ENCODE assay signal across 19 cellular contexts in the genomic region with DNA sequence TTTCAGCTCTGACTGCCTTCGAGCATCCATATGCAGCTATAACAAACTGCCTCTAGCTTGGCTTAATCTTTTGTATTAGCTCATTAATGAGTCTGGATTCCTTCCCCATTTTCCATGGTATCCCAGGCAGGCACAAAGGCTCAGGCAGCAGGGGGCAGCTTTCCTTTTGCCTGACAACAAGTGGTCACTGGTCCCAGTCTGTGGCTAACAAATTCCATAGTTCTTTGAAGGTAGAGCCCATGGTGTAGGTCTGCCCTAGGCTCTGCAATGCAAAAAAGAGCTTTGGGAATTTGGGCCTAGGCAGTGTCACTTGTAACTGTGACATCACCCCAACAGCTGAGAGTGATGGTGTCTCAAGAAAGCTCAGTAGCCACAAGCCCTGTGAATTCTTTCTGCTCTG.
"Had no signal": no experiment of that assay in that cellular context is flagged by ENCODE, and none has a peak within 500 bp of the region (broad histone marks: within the 10 kb centered on the region; RNA-seq: fewer than 3 reads in every experiment).

No MANE protein-coding gene starts in this region.

- H3K4me1 ChIP-seq: breast epithelium, prostate gland, sigmoid colon, stomach, testis, upper lobe of left lung had no signal

- ATAC-seq: activated CD8-positive, alpha-beta T cell treated with anti-CD3 and anti-CD28 coated beads, Interleukin-2, amount 10 ng/mL, durations not matched to agents 7 days and 5 days; gastrocnemius medialis; heart right ventricle; natural killer cell treated with Interleukin-12 subunit alpha and Interleukin-12 subunit beta and Interleukin-15 and Interleukin-18, amount 100 ng/mL, for 72 hours; T-helper 17 cell had no signal

- H3K27me3 ChIP-seq: gastrocnemius medialis, sigmoid colon, stomach, testis, upper lobe of left lung had no signal

- DNase-seq: activated B cell treated with CpG ODN at 0.5 μM for 24 hours; activated CD4-positive, alpha-beta T cell treated with anti-CD3 and anti-CD28 coated beads, Interleukin-2, amount 10 ng/mL, durations not matched to agents 24 days and 14 days; activated CD8-positive, alpha-beta memory T cell treated with anti-CD3 and anti-CD28 coated beads, Interleukin-2, amount 50 U/mL, for 4 hours; activated CD8-positive, alpha-beta T cell treated with anti-CD3 and anti-CD28 coated beads, Interleukin-2, amount 10 ng/mL, durations not matched to agents 7 days and 5 days; activated naive CD8-positive, alpha-beta T cell treated with anti-CD3 and anti-CD28 coated beads, Interleukin-2, amount 10 ng/mL, durations not matched to agents 7 days and 5 days; erythroblast; gastrocnemius medialis; heart right ventricle; kidney glomerular epithelial cell; mesenchymal stem cell; sigmoid colon; stimulated activated CD4-positive, alpha-beta T cell treated with anti-CD3 and anti-CD28 coated beads, Interleukin-1b, Interleukin-23, amount 100 ng/mL, for 48 hours; stomach; T-helper 17 cell; testis; upper lobe of left lung had no signal

- H3K9me3 ChIP-seq: breast epithelium, gastrocnemius medialis, heart right ventricle, prostate gland, sigmoid colon, stomach, testis, upper lobe of left lung had no signal

- H3K36me3 ChIP-seq: breast epithelium, gastrocnemius medialis, heart right ventricle, prostate gland, sigmoid colon, stomach, upper lobe of left lung had no signal

- H3K27ac ChIP-seq: breast epithelium, heart right ventricle, prostate gland, sigmoid colon, stomach, testis, upper lobe of left lung had no signal

- H3K4me3 ChIP-seq: breast epithelium, gastrocnemius medialis, heart right ventricle, prostate gland, sigmoid colon, stomach, testis, upper lobe of left lung had no signal
